Comparison of ENCODE assay signal across 2 cellular contexts in genomic region chr13:104683789-104684188, GRCh38.
TF ChIP-seq lines count a peak whose summit lies in the region.

No MANE protein-coding gene starts in this region.

TF ChIP-seq in GM23338, 12 proteins besides CTCF, POLR2A, EP300 and RAD21:
- TF ChIP-seq REST (IDR thresholded peaks at IDR 0.05; ENCODE audit: unreplicated experiment) (peak; percentile 67), ETS1 (IDR thresholded peaks at IDR 0.05) (no peak)

TF ChIP-seq in GM12878, 131 proteins besides CTCF, POLR2A, EP300 and RAD21 (continued from another document):
- TF ChIP-seq REST (IDR thresholded peaks at IDR 0.05; ENCODE audit: low read depth, low read length), result peak; percentile 56; the same call in 1 of the 2 replicates
